Comparison of ENCODE assay signal across 26 cellular contexts in genomic region chr9:68708513-68708912, GRCh38. TPM values are rescaled to one million over a fixed set of nuclear protein-coding genes. Genes with fewer than 3 reads are reported as not detected.
DNase-seq lines count a peak whose midpoint lies in the region; ATAC-seq lines count a peak whose summit lies in the region.
"Had no signal": no experiment of that assay in that cellular context is flagged by ENCODE, and none has a peak within 500 bp of the region (broad histone marks: within the 10 kb centered on the region; RNA-seq: fewer than 3 reads in every experiment).

No MANE protein-coding gene starts in this region.

- H3K27ac Mint-ChIP-seq in stimulated activated effector memory CD8-positive, alpha-beta T cell treated with anti-CD3 and anti-CD28 coated beads, Interleukin-12 subunit alpha, Interleukin-12 subunit beta, amount 100 ng/mL, for 72 hours, result no peak overlapping the region
- H3K27ac Mint-ChIP-seq: activated naive CD8-positive, alpha-beta T cell treated with anti-CD3 and anti-CD28 coated beads for 36 hours; activated T-cell treated with anti-CD3 and anti-CD28 coated beads, Interleukin-2, amount 50 U/mL, for 72 hours; CD4-positive, alpha-beta T cell had no signal

- peak overlapping the region; percentile 29; the same call in 1 of the 2 replicates for H3K4me3 ChIP-seq in GM08714 (ENCODE audit: low read length)
- H3K4me3 ChIP-seq: GM23248, SJCRH30 had no signal

- H3K4me1 Mint-ChIP-seq in stimulated activated effector memory CD8-positive, alpha-beta T cell treated with anti-CD3 and anti-CD28 coated beads, Interleukin-12 subunit alpha, Interleukin-12 subunit beta, amount 100 ng/mL, for 72 hours, result no peaks in the 10 kb centered on the region

- no peaks in the 10 kb centered on the region for H3K36me3 Mint-ChIP-seq in stimulated activated effector memory CD8-positive, alpha-beta T cell treated with anti-CD3 and anti-CD28 coated beads, Interleukin-12 subunit alpha, Interleukin-12 subunit beta, amount 100 ng/mL, for 72 hours
- H3K36me3 Mint-ChIP-seq: activated naive CD8-positive, alpha-beta T cell treated with anti-CD3 and anti-CD28 coated beads for 36 hours; brain had no signal

- no peak overlapping the region for H3K4me3 Mint-ChIP-seq in stimulated activated effector memory CD8-positive, alpha-beta T cell treated with anti-CD3 and anti-CD28 coated beads, Interleukin-12 subunit alpha, Interleukin-12 subunit beta, amount 100 ng/mL, for 72 hours
- H3K4me3 Mint-ChIP-seq: activated naive CD8-positive, alpha-beta T cell treated with anti-CD3 and anti-CD28 coated beads for 36 hours; activated T-cell treated with anti-CD3 and anti-CD28 coated beads, Interleukin-2, amount 50 U/mL, for 72 hours; CD4-positive, alpha-beta T cell had no signal

- DNase-seq in MV-4-11 (lab: John Stamatoyannopoulos, UW), result peak; percentile 51
- DNase-seq in germinal center (ENCODE audit: low spot score), result peak; percentile 32
- DNase-seq in stimulated activated effector memory CD8-positive, alpha-beta T cell treated with anti-CD3 and anti-CD28 coated beads, Interleukin-12 subunit alpha, Interleukin-12 subunit beta, amount 100 ng/mL, for 72 hours (ENCODE audit: low spot score in 2 of 2), result no peak
- no peak for DNase-seq in SW480 (ENCODE audit: low spot score)
- no peak for DNase-seq in left colon
- DNase-seq in NCI-H446 (lab: John Stamatoyannopoulos, UW), result no peak
- DNase-seq: ACHN; activated CD4-positive, CD25-positive, alpha-beta regulatory T cell; activated naive CD8-positive, alpha-beta T cell treated with anti-CD3 and anti-CD28 coated beads for 36 hours; activated T-cell treated with anti-CD3 and anti-CD28 coated beads, Interleukin-2, amount 50 U/mL, for 72 hours; CD4-positive, alpha-beta T cell; DMS79 treated with DMSO at 0.1 percent for 48 hours; foreskin fibroblast; GM23248; NCI-H2029; NCI-H446 treated with DMSO at 0.1 percent for 48 hours; nucleus accumbens; retina; SJCRH30; stimulated activated CD4-positive, alpha-beta T cell treated with anti-CD3 and anti-CD28 coated beads, Interleukin-12 subunit alpha, Interleukin-12 subunit beta, amount 100 ng/mL, for 4 hours; stimulated activated naive CD4-positive, alpha-beta T cell; trophoblast cell had no signal

- intact Hi-C loops in left colon (cut with DNase I, micrococcal nuclease), result no loop called here

- ATAC-seq in GM18867 (IDR thresholded peaks at IDR 0.05; ENCODE audit: unreplicated experiment) (peak; percentile 19), left colon (no peak)
- no peak for ATAC-seq in stimulated activated effector memory CD8-positive, alpha-beta T cell treated with anti-CD3 and anti-CD28 coated beads, Interleukin-12 subunit alpha, Interleukin-12 subunit beta, amount 100 ng/mL, for 72 hours
- ATAC-seq: activated T-cell treated with anti-CD3 and anti-CD28 coated beads, Interleukin-2, amount 50 U/mL, for 72 hours; left lobe of liver had no signal

- no peaks in the 10 kb centered on the region for H3K9me3 Mint-ChIP-seq in stimulated activated effector memory CD8-positive, alpha-beta T cell treated with anti-CD3 and anti-CD28 coated beads, Interleukin-12 subunit alpha, Interleukin-12 subunit beta, amount 100 ng/mL, for 72 hours
- H3K9me3 Mint-ChIP-seq: activated naive CD8-positive, alpha-beta T cell treated with anti-CD3 and anti-CD28 coated beads for 36 hours; activated T-cell treated with anti-CD3 and anti-CD28 coated beads, Interleukin-2, amount 50 U/mL, for 72 hours; CD4-positive, alpha-beta T cell had no signal

RNA-seq across cellular contexts. Expression of gene PIP5K1B, which starts 3.5 kb away (rescaled TPM):
- 10 to 100 TPM; 83.1 to 91.6 TPM for total RNA-seq in left colon
- total RNA-seq: CD4-positive, alpha-beta T cell; GM23248 had no signal

Comparison
In these comparisons a context has a peak if more than half of its experiments do, and no peak if none do; other contexts are left out.
1. DNase-seq: peak in MV-4-11 (single experiment) and germinal center (single experiment); none in stimulated activated effector memory CD8-positive, alpha-beta T cell treated with anti-CD3 and anti-CD28 coated beads, Interleukin-12 subunit alpha, Interleukin-12 subunit beta, amount 100 ng/mL, for 72 hours (0 of 2), SW480 (single experiment), left colon (0 of 2) and NCI-H446 (0 of 2).